In the genomic region with DNA sequence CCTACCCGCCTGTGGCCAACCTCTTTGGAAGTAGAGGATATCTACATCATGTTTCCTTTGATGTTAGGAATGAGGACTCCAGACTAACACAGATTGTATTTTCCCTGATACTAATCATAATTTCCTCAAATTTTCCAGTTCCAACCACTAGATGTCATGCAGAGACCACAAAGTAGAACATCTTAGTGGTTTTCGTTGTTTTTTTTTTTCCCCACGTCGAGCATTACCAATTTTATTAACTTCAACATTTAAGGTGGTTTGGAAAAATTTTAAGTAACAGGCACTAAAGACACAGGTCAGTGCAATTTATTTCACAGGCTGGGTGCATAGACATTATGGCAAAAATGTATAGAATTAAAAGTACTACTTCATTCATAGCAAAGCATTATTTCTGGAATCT, we compare ENCODE assay signal across 7 cellular contexts.
DNase-seq lines count a peak whose midpoint lies in the region; FAIRE-seq and TF ChIP-seq lines count a peak whose summit lies in the region.
"Not testable (repeated sequence)": the region's sequence is repeated elsewhere in the genome, so short reads cannot be mapped to it uniquely, and the experiment has no call there.

No MANE protein-coding gene starts in this region.

- H3K4me1 ChIP-seq in liver (ENCODE audit: control insufficient read depth in 4 of 4, insufficient read depth in 4 of 4, low read length in 3 of 4) = not testable (repeated sequence)

- TF ChIP-seq RAD21 in liver (IDR thresholded peaks at IDR 0.05) = peak; percentile 59 to 63

- peak; percentile 99 for FAIRE-seq in frontal cortex (lab: Jason Lieb, UNC)

- not testable (repeated sequence) for H3K36me3 ChIP-seq in liver (ENCODE audit: control insufficient read depth in 4 of 4, insufficient read depth in 3 of 4, low read depth in 1 of 4, low read length in 3 of 4)

- 6% methylated on average over 4 of the region's 4 CpGs for WGBS in liver

- not testable (repeated sequence) for H3K9me3 ChIP-seq in liver (ENCODE audit: control insufficient read depth in 4 of 4, low read length in 3 of 4)

- H3K9ac ChIP-seq in liver (ENCODE audit: low read depth in 1 of 2, low read length in 2 of 2) = not testable (repeated sequence)

- TF ChIP-seq CTCF in choroid plexus epithelial cell (conservative IDR thresholded peaks at IDR 0.05; ENCODE audit: low read depth, low read length); liver (IDR thresholded peaks at IDR 0.05; ENCODE audit: low read depth, low read length, missing input control): not testable (repeated sequence)

- H3K4me3 ChIP-seq in Jurkat, Clone E6-1 (ENCODE audit: low read length); choroid plexus epithelial cell (ENCODE audit: low read depth, low read length); liver (ENCODE audit: low read depth in 1 of 3, low read length in 3 of 3): not testable (repeated sequence)

- H3K27ac ChIP-seq in liver (ENCODE audit: low read depth in 1 of 2, low read length in 2 of 2) = not testable (repeated sequence)

- peak; percentile 10 for DNase-seq in DMS 273 (lab: John Stamatoyannopoulos, UW; ENCODE audit: unreplicated experiment)
- DNase-seq in Jurkat, Clone E6-1 (ENCODE audit: low read depth, low spot score) = peak; percentile 0
- peak; percentile 1 for DNase-seq in NCI-H2171 (lab: John Stamatoyannopoulos, UW)
- peak; percentile 8 for DNase-seq in RPMI7951 (ENCODE audit: low read depth)
- DNase-seq in choroid plexus epithelial cell (ENCODE audit: low read depth) = peak; percentile 3
- DNase-seq in frontal cortex (ENCODE audit: low spot score in 2 of 2) = not testable (repeated sequence)

- not testable (repeated sequence) for H3K27me3 ChIP-seq in liver (ENCODE audit: control insufficient read depth in 4 of 4, insufficient read depth in 4 of 4, low read length in 3 of 4)
